8 cellular contexts compared by ENCODE assay signal in genomic region chrX:41781500-41781899, GRCh38. TPM values are rescaled to one million over a fixed set of nuclear protein-coding genes. Genes with fewer than 3 reads are reported as not detected.
DNase-seq lines count a peak whose midpoint lies in the region; ATAC-seq, FAIRE-seq and TF ChIP-seq lines count a peak whose summit lies in the region.

No MANE protein-coding gene starts in this region.

- peaks cover 28% of the 10 kb centered on the region for H3K4me1 ChIP-seq in PC-3 (ENCODE audit: insufficient read depth, low read length)
- H3K4me1 ChIP-seq in pancreas, result peaks cover 0 to 8% (median 0%) of the 10 kb centered on the region in 3 donors

- no peaks in the 10 kb centered on the region for H3K79me2 ChIP-seq in PC-3 (ENCODE audit: low read length)

- ATAC-seq in activated CD4-positive, alpha-beta T cell treated with anti-CD3 and anti-CD28 coated beads for 36 hours, result no peak
- ATAC-seq in HG02798 (IDR thresholded peaks at IDR 0.05; ENCODE audit: poor library complexity, unreplicated experiment) (peak; percentile 50), PC-3 (no peak), pancreas (peak; percentile 67 to 89 (median 88)), HG02870 (IDR thresholded peaks at IDR 0.05; ENCODE audit: unreplicated experiment) (no peak)

- H3K4me1 Mint-ChIP-seq in activated CD4-positive, alpha-beta T cell treated with anti-CD3 and anti-CD28 coated beads, Interleukin-2, amount 10 ng/mL, durations not matched to agents 7 days and 5 days, result peaks cover 6% of the 10 kb centered on the region
- H3K4me1 Mint-ChIP-seq in activated CD4-positive, alpha-beta T cell treated with anti-CD3 and anti-CD28 coated beads for 36 hours, result peaks cover 15% of the 10 kb centered on the region

- no peak overlapping the region for H3K4me3 ChIP-seq in PC-3 (ENCODE audit: low read length)
- H3K4me3 ChIP-seq in epithelial cell of esophagus (ENCODE audit: low read length), result no peak overlapping the region
- H3K4me3 ChIP-seq in pancreas, result no peak overlapping the region

- H3K27me3 ChIP-seq in PC-3 (ENCODE audit: low read length), result no peaks in the 10 kb centered on the region
- H3K27me3 ChIP-seq in pancreas, result no peaks in the 10 kb centered on the region

- peaks cover 10% of the 10 kb centered on the region for H3K36me3 Mint-ChIP-seq in activated CD4-positive, alpha-beta T cell treated with anti-CD3 and anti-CD28 coated beads, Interleukin-2, amount 10 ng/mL, durations not matched to agents 7 days and 5 days (ENCODE audit: low read depth)
- H3K36me3 Mint-ChIP-seq in activated CD4-positive, alpha-beta T cell treated with anti-CD3 and anti-CD28 coated beads for 36 hours (ENCODE audit: low read depth), result peaks cover 6% of the 10 kb centered on the region

- H3K9me2 ChIP-seq in PC-3 (replicated peaks; ENCODE audit: low read length), result no peaks in the 10 kb centered on the region

- no peak overlapping the region for H3K27ac ChIP-seq in PC-3 (ENCODE audit: low read length)
- no peak overlapping the region for H3K27ac ChIP-seq in pancreas

- H3K9ac ChIP-seq in PC-3 (ENCODE audit: low read length), result no peak overlapping the region

- H3K9me3 Mint-ChIP-seq in activated CD4-positive, alpha-beta T cell treated with anti-CD3 and anti-CD28 coated beads, Interleukin-2, amount 10 ng/mL, durations not matched to agents 7 days and 5 days, result no peaks in the 10 kb centered on the region
- no peaks in the 10 kb centered on the region for H3K9me3 Mint-ChIP-seq in activated CD4-positive, alpha-beta T cell treated with anti-CD3 and anti-CD28 coated beads for 36 hours (ENCODE audit: low read depth)

- peaks cover 2% of the 10 kb centered on the region; the same call in 1 of the 2 replicates for H3K36me3 ChIP-seq in PC-3 (ENCODE audit: low read depth, low read length)
- no peaks in the 10 kb centered on the region for H3K36me3 ChIP-seq in pancreas

- TF ChIP-seq CTCF in PC-3 (conservative IDR thresholded peaks at IDR 0.05; ENCODE audit: low read depth, low read length), result peak; percentile 87
- peak; percentile 67 for TF ChIP-seq CTCF in epithelial cell of esophagus (IDR thresholded peaks at IDR 0.05; ENCODE audit: insufficient read depth, low read depth, low read length, missing control alignments)
- TF ChIP-seq CTCF in pancreas (IDR thresholded peaks at IDR 0.05), result peak; percentile 51 to 76 (median 58)

- no peak overlapping the region for H3K4me2 ChIP-seq in PC-3 (ENCODE audit: low read length)

- FAIRE-seq in pancreas (lab: Jason Lieb, UNC), result peak; percentile 82

- H3K27me3 Mint-ChIP-seq in activated CD4-positive, alpha-beta T cell treated with anti-CD3 and anti-CD28 coated beads, Interleukin-2, amount 10 ng/mL, durations not matched to agents 7 days and 5 days, result no peaks in the 10 kb centered on the region
- no peaks in the 10 kb centered on the region for H3K27me3 Mint-ChIP-seq in activated CD4-positive, alpha-beta T cell treated with anti-CD3 and anti-CD28 coated beads for 36 hours

- CTCF ChIA-PET in activated CD4-positive, alpha-beta T cell treated with anti-CD3 and anti-CD28 coated beads, Interleukin-2, amount 10 ng/mL, durations not matched to agents 7 days and 5 days (lab: Charles Lee), result no interaction called here
- CTCF ChIA-PET in activated CD4-positive, alpha-beta T cell treated with anti-CD3 and anti-CD28 coated beads for 36 hours (lab: Charles Lee), result interaction anchor here (0.7 to 1.4 kb wide), 8 partner anchors 11 to 1786 kb away, joined by 3 to 4 read pairs (median 3); no protein-coding TSS in a partner anchor
- CTCF ChIA-PET in PC-3 (lab: Charles Lee), result interaction anchor here (0.6 to 1.0 kb wide), 3 partner anchors 8 to 143 kb away, joined by 3 to 6 read pairs (median 3); no protein-coding TSS in a partner anchor

- H3K27ac Mint-ChIP-seq in activated CD4-positive, alpha-beta T cell treated with anti-CD3 and anti-CD28 coated beads, Interleukin-2, amount 10 ng/mL, durations not matched to agents 7 days and 5 days, result no peak overlapping the region
- H3K27ac Mint-ChIP-seq in activated CD4-positive, alpha-beta T cell treated with anti-CD3 and anti-CD28 coated beads for 36 hours, result no peak overlapping the region

- peak; percentile 20 for DNase-seq in activated CD4-positive, alpha-beta T cell treated with anti-CD3 and anti-CD28 coated beads, Interleukin-2, amount 10 ng/mL, durations not matched to agents 7 days and 5 days
- DNase-seq in activated CD4-positive, alpha-beta T cell treated with anti-CD3 and anti-CD28 coated beads for 36 hours, result no peak
- DNase-seq in PC-3 (peak; percentile 69), epithelial cell of esophagus (ENCODE audit: low read depth) (peak; percentile 39), pancreas (no peak), ecto neural progenitor cell (ENCODE audit: low spot score) (no peak)

- no peak overlapping the region for H3K4me3 Mint-ChIP-seq in activated CD4-positive, alpha-beta T cell treated with anti-CD3 and anti-CD28 coated beads, Interleukin-2, amount 10 ng/mL, durations not matched to agents 7 days and 5 days
- no peak overlapping the region for H3K4me3 Mint-ChIP-seq in activated CD4-positive, alpha-beta T cell treated with anti-CD3 and anti-CD28 coated beads for 36 hours

- BruUV-seq in PC-3 (replicated peaks; lab: Mats Ljungman, UMichigan), result no TSS peak

- no peak overlapping the region for H2AFZ ChIP-seq in PC-3 (ENCODE audit: low read length)

- intact Hi-C loops in activated CD4-positive, alpha-beta T cell treated with anti-CD3 and anti-CD28 coated beads for 36 hours (cut with DNase I, micrococcal nuclease), result loop anchor here (2.0 to 10.0 kb wide), 3 partner anchors 1773 to 1973 kb away; no protein-coding TSS in a partner anchor
- intact Hi-C loops in PC-3 (cut with micrococcal nuclease) (loop anchor here (2.0 kb wide), 1 partner anchor 1777 kb away; no protein-coding TSS in a partner anchor), pancreas (cut with DNase I) (no loop called here)

- no peaks in the 10 kb centered on the region for H4K20me1 ChIP-seq in PC-3 (ENCODE audit: low read length)

- 3 to 6% methylated on average over 2 of the region's 2 CpGs for WGBS in pancreas, 2 donors

- POLR2A ChIA-PET in activated CD4-positive, alpha-beta T cell treated with anti-CD3 and anti-CD28 coated beads, Interleukin-2, amount 10 ng/mL, durations not matched to agents 7 days and 5 days (lab: Charles Lee), result no interaction called here
- POLR2A ChIA-PET in activated CD4-positive, alpha-beta T cell treated with anti-CD3 and anti-CD28 coated beads for 36 hours (lab: Charles Lee), result interaction anchor here (0.6 to 0.8 kb wide), 2 partner anchors 128 to 1333 kb away, joined by 3 read pairs; no protein-coding TSS in a partner anchor
- POLR2A ChIA-PET in PC-3 (lab: Charles Lee; ENCODE audit: unreplicated experiment), result interaction anchor here (0.7 kb wide), 1 partner anchor 20 kb away, joined by 3 read pairs; no protein-coding TSS in a partner anchor

- H3F3A ChIP-seq in PC-3 (ENCODE audit: low read length, unreplicated experiment), result no peaks in the 10 kb centered on the region

- H3K9me3 ChIP-seq in PC-3 (ENCODE audit: low read length), result no peaks in the 10 kb centered on the region
- no peaks in the 10 kb centered on the region for H3K9me3 ChIP-seq in pancreas

RNA-seq across cellular contexts. Expression of gene GPR82, which starts 57.5 kb away (rescaled TPM):
- total RNA-seq in activated CD4-positive, alpha-beta T cell treated with anti-CD3 and anti-CD28 coated beads, Interleukin-2, amount 10 ng/mL, durations not matched to agents 7 days and 5 days, result not detected
- under 1 TPM; 0.05 TPM for total RNA-seq in activated CD4-positive, alpha-beta T cell treated with anti-CD3 and anti-CD28 coated beads for 36 hours
- not detected in 2 replicates for total RNA-seq in PC-3 (2014; rRNA removed)
- total RNA-seq in pancreas, result under 1 TPM in 4 of 6 donors, not detected in 2; 0.04 to 0.62 (median 0.32) TPM
- polyA plus RNA-seq in pancreas, result under 1 TPM in 1 of 2 donors, not detected in 1; 0.12 TPM

Comparison
In these comparisons a context has a peak if more than half of its experiments do, and no peak if none do; other contexts are left out.
1. DNase-seq: peak in activated CD4-positive, alpha-beta T cell treated with anti-CD3 and anti-CD28 coated beads, Interleukin-2, amount 10 ng/mL, durations not matched to agents 7 days and 5 days (single experiment), PC-3 (single experiment) and epithelial cell of esophagus (single experiment); none in activated CD4-positive, alpha-beta T cell treated with anti-CD3 and anti-CD28 coated beads for 36 hours (single experiment), pancreas (0 of 6) and ecto neural progenitor cell (single experiment).
2. ATAC-seq: peak in HG02798 (single experiment) and pancreas (4 of 4); none in activated CD4-positive, alpha-beta T cell treated with anti-CD3 and anti-CD28 coated beads for 36 hours (single experiment), PC-3 (single experiment) and HG02870 (single experiment).
3. intact Hi-C loops: an anchor here in activated CD4-positive, alpha-beta T cell treated with anti-CD3 and anti-CD28 coated beads for 36 hours (2.0 to 10.0 kb wide) and PC-3 (2.0 kb wide); none called in pancreas.
4. Peak in every context shown above with its lines, with median percentiles within 50 percentile points of each other: CTCF ChIP-seq.